ENCODE assay signal across 12 cellular contexts in the genomic region with DNA sequence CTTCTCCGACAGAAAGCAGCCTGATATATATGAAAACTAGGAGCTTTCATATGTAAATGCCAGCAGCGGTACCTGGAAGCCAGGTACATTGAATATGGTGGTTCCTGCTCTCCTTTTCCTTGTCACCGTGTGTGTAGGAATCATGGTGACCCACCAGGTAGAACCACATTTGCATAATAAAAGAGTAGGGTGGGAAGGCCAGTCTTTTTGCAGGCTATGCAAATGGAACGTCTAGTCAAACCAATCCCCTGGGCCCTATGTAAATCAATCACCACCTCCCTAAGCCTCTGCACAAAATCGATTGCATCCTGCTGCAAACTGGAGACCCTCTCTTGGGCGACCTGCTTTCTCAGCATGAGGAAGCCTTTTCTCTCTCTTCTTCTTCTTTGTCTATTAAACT. TPM values are rescaled to one million over a fixed set of nuclear protein-coding genes. Genes with fewer than 3 reads are reported as not detected.
"Had no signal": no experiment of that assay in that cellular context is flagged by ENCODE, and none has a peak within 500 bp of the region (broad histone marks: within the 10 kb centered on the region; RNA-seq: fewer than 3 reads in every experiment).

No MANE protein-coding gene starts in this region.

- H3K27me3 ChIP-seq: ascending aorta, body of pancreas had no signal

- DNase-seq: activated CD4-positive, CD25-positive, alpha-beta regulatory T cell treated with anti-CD3 and anti-CD28 coated beads, Interleukin-2, amount 50 U/mL, for 72 hours; activated CD8-positive, alpha-beta memory T cell treated with anti-CD3 and anti-CD28 coated beads, Interleukin-2, amount 50 U/mL, for 48 hours; activated effector memory CD4-positive, alpha-beta T cell treated with Interleukin-2 at 50 U/mL for 16 hours; activated T-cell treated with anti-CD3 and anti-CD28 coated beads, Interleukin-2, amount 50 U/mL, for 24 hours had no signal

- H3K27ac ChIP-seq: ascending aorta, body of pancreas, SJSA1 had no signal

- FAIRE-seq: RCC 7860 had no signal

- H3K4me1 ChIP-seq: ascending aorta, SJSA1 had no signal

- H3K36me3 ChIP-seq: ascending aorta, SJSA1 had no signal

- H3K9me3 ChIP-seq: ascending aorta, body of pancreas, SJSA1 had no signal

- H3K4me3 ChIP-seq: ascending aorta, body of pancreas, SJSA1 had no signal

- ATAC-seq: activated naive CD8-positive, alpha-beta T cell treated with anti-CD3 and anti-CD28 coated beads, Interleukin-2, amount 50 U/mL, for 24 hours had no signal

RNA-seq across cellular contexts. Expression of a gene that starts 34.9 kb away (rescaled TPM):
- total RNA-seq: activated T-helper 1 cell treated with anti-CD3 and anti-CD28 coated beads, Interleukin-12 subunit alpha, Interleukin-12 subunit beta, Interleukin-2, Interleukin-4 antibody, amounts not matched to agents 30 ng/mL and 10 ng/mL and 1 ng/mL, durations not matched to agents 14 hours and 24 hours and 36 hours; ascending aorta; MCF 10A; PC-3; SJSA1 had no signal
